Comparison of ENCODE assay signal across 32 cellular contexts in the genomic region with DNA sequence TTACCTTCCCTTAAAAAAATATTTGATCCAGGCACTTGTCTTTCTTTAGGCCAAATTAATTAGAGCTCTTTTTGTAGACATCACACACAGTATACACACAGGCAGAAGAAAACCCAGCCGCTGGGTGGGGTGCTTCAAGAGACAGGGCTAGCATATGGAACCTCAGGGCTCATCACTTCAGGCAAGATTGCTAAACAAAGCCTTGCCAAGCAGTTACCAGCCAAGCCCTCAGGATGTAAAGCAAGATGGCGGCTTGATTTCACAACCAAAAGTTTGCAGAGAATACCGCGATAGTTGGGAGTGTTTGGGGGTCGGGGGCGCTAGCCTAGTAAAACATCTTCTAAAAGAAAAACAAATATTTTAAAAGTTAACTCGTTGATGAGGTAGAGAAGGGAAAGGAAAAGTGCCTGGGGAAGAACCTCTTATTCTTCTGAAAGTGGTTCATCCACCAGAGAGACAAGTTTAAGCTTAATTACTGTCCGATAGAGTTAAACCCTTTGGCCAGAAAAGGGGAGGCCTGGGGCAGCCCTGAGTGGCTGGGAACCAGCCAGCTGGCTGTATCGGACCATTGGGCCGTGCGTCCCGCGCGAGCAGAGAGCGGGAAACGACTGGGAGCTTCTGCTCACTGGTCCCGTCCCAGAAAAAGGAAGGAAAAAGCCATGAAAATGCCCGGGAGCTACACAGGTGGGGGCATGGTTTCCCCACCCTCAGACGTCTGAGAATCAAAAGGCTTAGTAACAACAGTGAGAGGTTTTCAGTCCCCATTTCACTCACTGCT.
"Had no signal": no experiment of that assay in that cellular context is flagged by ENCODE, and none has a peak within 500 bp of the region (broad histone marks: within the 10 kb centered on the region; RNA-seq: fewer than 3 reads in every experiment).

No MANE protein-coding gene starts in this region.

- H3K27me3 ChIP-seq: adrenal gland, body of pancreas, breast epithelium had no signal

- H3K4me3 ChIP-seq: adrenal gland, body of pancreas, breast epithelium had no signal

- H3K27ac ChIP-seq: adrenal gland, body of pancreas, breast epithelium, RWPE1, WERI-Rb-1 had no signal

- H3K36me3 ChIP-seq: adrenal gland, breast epithelium, WERI-Rb-1 had no signal

- H3K4me1 ChIP-seq: adrenal gland, body of pancreas, breast epithelium had no signal

- ATAC-seq: activated CD8-positive, alpha-beta memory T cell treated with anti-CD3 and anti-CD28 coated beads, Interleukin-2, amount 10 ng/mL, durations not matched to agents 7 days and 5 days; body of pancreas; Panc1; Right ventricle myocardium inferior had no signal

- DNase-seq: activated CD4-positive, alpha-beta memory T cell treated with anti-CD3 and anti-CD28 coated beads, Interleukin-2, amount 10 ng/mL, durations not matched to agents 7 days and 5 days; activated CD4-positive, alpha-beta T cell treated with anti-CD3 and anti-CD28 coated beads for 1 hour; activated CD4-positive, alpha-beta T cell treated with anti-CD3 and anti-CD28 coated beads for 48 hours; activated CD4-positive, CD25-positive, alpha-beta regulatory T cell; activated CD8-positive, alpha-beta memory T cell treated with anti-CD3 and anti-CD28 coated beads for 24 hours; activated CD8-positive, alpha-beta memory T cell treated with anti-CD3 and anti-CD28 coated beads, Interleukin-2, amount 10 ng/mL, durations not matched to agents 7 days and 5 days; activated CD8-positive, alpha-beta memory T cell treated with anti-CD3 and anti-CD28 coated beads, Interleukin-2, amount 50 U/mL, for 48 hours; activated effector memory CD4-positive, alpha-beta T cell treated with Interleukin-2 at 50 U/mL for 16 hours; activated T-cell treated with anti-CD3 and anti-CD28 coated beads, Interleukin-2, amount 50 U/mL, for 48 hours; adrenal gland; body of pancreas; Kasumi-1; KG1; MM.1S; NCI-H1092 treated with DMSO at 0.1 percent for 48 hours; NCI-H1436; NCI-H187; NCI-H2029 treated with DMSO at 0.1 percent for 48 hours; NCI-H2107; NCI-H2171; NCI-H226; NCI-H446 treated with DMSO at 0.1 percent for 48 hours; NCI-H524; NCI-H69; SIG-M5; SW 1271; T1000; WERI-Rb-1 had no signal
